ENCODE assay signal across 8 cellular contexts in the genomic region with DNA sequence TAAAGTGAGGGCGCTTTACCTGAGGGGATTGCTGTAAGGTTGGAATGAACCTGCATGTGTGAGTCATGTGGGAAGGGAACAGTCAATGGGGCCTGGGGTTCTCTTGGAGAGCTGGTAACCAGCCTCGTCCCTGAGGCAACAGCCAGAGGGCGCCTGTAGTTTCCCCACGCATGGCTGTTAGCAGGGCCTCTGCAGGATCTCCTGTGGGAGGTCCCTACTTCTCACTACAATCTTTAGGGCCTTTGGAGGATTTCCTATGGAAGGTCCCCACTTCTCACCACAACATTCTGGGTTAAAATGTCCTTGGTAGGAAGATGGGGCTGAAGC. TPM values are rescaled to one million over a fixed set of nuclear protein-coding genes. Genes with fewer than 3 reads are reported as not detected.
DNase-seq lines count a peak whose midpoint lies in the region; ATAC-seq and TF ChIP-seq lines count a peak whose summit lies in the region.
"Not testable (repeated sequence)": the region's sequence is repeated elsewhere in the genome, so short reads cannot be mapped to it uniquely, and the experiment has no call there.

No MANE protein-coding gene starts in this region.

- TF ChIP-seq CTCF in RWPE2 (IDR thresholded peaks at IDR 0.05; ENCODE audit: poor library complexity, severe bottlenecking), result not testable (repeated sequence)

- H2AK5ac ChIP-seq in mesenchymal stem cell (ENCODE audit: low read length, severe bottlenecking), result not testable (repeated sequence)

- not testable (repeated sequence) for H3K9ac ChIP-seq in mesenchymal stem cell (ENCODE audit: low read length)

- not testable (repeated sequence) for H3K14ac ChIP-seq in mesenchymal stem cell (ENCODE audit: low read length in 2 of 2)

- not testable (repeated sequence) for H3K23ac ChIP-seq in mesenchymal stem cell (ENCODE audit: low read length in 2 of 2)

- H3K4me1 ChIP-seq in RWPE2 (ENCODE audit: insufficient read depth, poor library complexity, severe bottlenecking); mesenchymal stem cell (ENCODE audit: control insufficient read depth, insufficient read depth, low read depth, low read length): not testable (repeated sequence)

- H3K18ac ChIP-seq in mesenchymal stem cell (ENCODE audit: low read depth in 1 of 2, low read length in 2 of 2), result not testable (repeated sequence)

- not testable (repeated sequence) for H3K9me3 Mint-ChIP-seq in activated naive CD8-positive, alpha-beta T cell treated with anti-CD3 and anti-CD28 coated beads, Interleukin-2, amount 10 ng/mL, durations not matched to agents 7 days and 5 days

- not testable (repeated sequence) for H3K27ac ChIP-seq in RWPE2 (ENCODE audit: poor library complexity, severe bottlenecking); mesenchymal stem cell (ENCODE audit: low read length, poor library complexity, severe bottlenecking)

- not testable (repeated sequence) for H2BK15ac ChIP-seq in mesenchymal stem cell (ENCODE audit: low read depth, poor library complexity, severe bottlenecking)

- peak overlapping the region; percentile 63 for H3K4me3 Mint-ChIP-seq in activated naive CD8-positive, alpha-beta T cell treated with anti-CD3 and anti-CD28 coated beads, Interleukin-2, amount 10 ng/mL, durations not matched to agents 7 days and 5 days

- peak; percentile 26 for DNase-seq in CD1c-positive myeloid dendritic cell (ENCODE audit: extremely low spot score)
- not testable (repeated sequence) for DNase-seq in RWPE2 (ENCODE audit: low spot score); activated naive CD8-positive, alpha-beta T cell treated with anti-CD3 and anti-CD28 coated beads, Interleukin-2, amount 10 ng/mL, durations not matched to agents 7 days and 5 days
- peak; percentile 3 for DNase-seq in fibroblast of peridontal ligament (ENCODE audit: extremely low read depth)
- DNase-seq in mesenchymal stem cell, result peak; percentile 54
- peak; percentile 23 for DNase-seq in stimulated activated CD4-positive, alpha-beta T cell treated with anti-CD3 and anti-CD28 coated beads, Interleukin-4, amount 100 ng/mL, for 24 hours

- H2BK5ac ChIP-seq in mesenchymal stem cell (ENCODE audit: low read depth, low read length, poor library complexity, severe bottlenecking), result not testable (repeated sequence)

- H2BK120ac ChIP-seq in mesenchymal stem cell (ENCODE audit: low read depth, low read length), result not testable (repeated sequence)

- H3K4me2 ChIP-seq in mesenchymal stem cell (ENCODE audit: low read length, poor library complexity, severe bottlenecking), result not testable (repeated sequence)

- not testable (repeated sequence) for H3K4me1 Mint-ChIP-seq in activated naive CD8-positive, alpha-beta T cell treated with anti-CD3 and anti-CD28 coated beads, Interleukin-2, amount 10 ng/mL, durations not matched to agents 7 days and 5 days

- not testable (repeated sequence) for H4K8ac ChIP-seq in mesenchymal stem cell (ENCODE audit: low read length)

- peak overlapping the region; percentile 38 for H3K27ac Mint-ChIP-seq in activated naive CD8-positive, alpha-beta T cell treated with anti-CD3 and anti-CD28 coated beads, Interleukin-2, amount 10 ng/mL, durations not matched to agents 7 days and 5 days

- H3K4ac ChIP-seq in mesenchymal stem cell (ENCODE audit: low read depth in 1 of 2, low read length in 2 of 2), result not testable (repeated sequence)

- peaks cover 14% of the 10 kb centered on the region for H3K27me3 Mint-ChIP-seq in activated naive CD8-positive, alpha-beta T cell treated with anti-CD3 and anti-CD28 coated beads, Interleukin-2, amount 10 ng/mL, durations not matched to agents 7 days and 5 days

- peak; percentile 27 for ATAC-seq in GM21360 (IDR thresholded peaks at IDR 0.05; ENCODE audit: unreplicated experiment)
- ATAC-seq in HG03378 (IDR thresholded peaks at IDR 0.05; ENCODE audit: unreplicated experiment), result peak; percentile 12
- ATAC-seq in RWPE2 (ENCODE audit: low read depth), result peak; percentile 37
- peak; percentile 11 for ATAC-seq in activated naive CD8-positive, alpha-beta T cell treated with anti-CD3 and anti-CD28 coated beads, Interleukin-2, amount 10 ng/mL, durations not matched to agents 7 days and 5 days (ENCODE audit: low read depth)

- not testable (repeated sequence) for H3K36me3 ChIP-seq in RWPE2 (ENCODE audit: low read depth); mesenchymal stem cell (ENCODE audit: control insufficient read depth in 1 of 2, insufficient read depth in 2 of 2, low read depth in 1 of 2, low read length in 2 of 2)

- H3K36me3 Mint-ChIP-seq in activated naive CD8-positive, alpha-beta T cell treated with anti-CD3 and anti-CD28 coated beads, Interleukin-2, amount 10 ng/mL, durations not matched to agents 7 days and 5 days, result not testable (repeated sequence)

- H3K9me3 ChIP-seq in RWPE2 (ENCODE audit: severe bottlenecking); mesenchymal stem cell (ENCODE audit: control insufficient read depth, low read length): not testable (repeated sequence)

- H3K4me3 ChIP-seq in RWPE2 (ENCODE audit: severe bottlenecking); mesenchymal stem cell (ENCODE audit: insufficient read depth in 1 of 2, low read depth in 1 of 2, low read length in 2 of 2): not testable (repeated sequence)

- not testable (repeated sequence) for H2BK12ac ChIP-seq in mesenchymal stem cell (ENCODE audit: low read length in 2 of 2)

- H3K27me3 ChIP-seq in RWPE2 (ENCODE audit: insufficient read depth, poor library complexity, severe bottlenecking), result not testable (repeated sequence)
- H3K27me3 ChIP-seq in mesenchymal stem cell (ENCODE audit: control insufficient read depth in 1 of 2, insufficient read depth in 1 of 2, low read length in 2 of 2), result peaks cover 14 to 24% of the 10 kb centered on the region in 2 experiments

- H4K91ac ChIP-seq in mesenchymal stem cell (ENCODE audit: low read length), result not testable (repeated sequence)

- WGBS in mesenchymal stem cell, result no CpG with 5 or more reads among the region's 4 CpGs

- not testable (repeated sequence) for H2AFZ ChIP-seq in mesenchymal stem cell (ENCODE audit: low read depth, low read length)

- POLR2A ChIA-PET in activated naive CD8-positive, alpha-beta T cell treated with anti-CD3 and anti-CD28 coated beads, Interleukin-2, amount 10 ng/mL, durations not matched to agents 7 days and 5 days (lab: Charles Lee), result not testable (repeated sequence)

- not testable (repeated sequence) for H3K79me1 ChIP-seq in mesenchymal stem cell (replicated peaks; ENCODE audit: low read length, poor library complexity, severe bottlenecking)

RNA-seq across cellular contexts. Expression of a gene that starts 19.5 kb away (rescaled TPM):
- total RNA-seq in activated naive CD8-positive, alpha-beta T cell treated with anti-CD3 and anti-CD28 coated beads, Interleukin-2, amount 10 ng/mL, durations not matched to agents 7 days and 5 days, result 10 to 100 TPM; 87.0 to 89.7 TPM
- polyA plus RNA-seq in mesenchymal stem cell (2013, experiment 1 of 2), result 3.0 TPM
- polyA plus RNA-seq in mesenchymal stem cell (2013, experiment 2 of 2), result 2.8 TPM

RNA-seq across cellular contexts. Expression of a gene that starts 23.6 kb away (rescaled TPM):
- total RNA-seq in activated naive CD8-positive, alpha-beta T cell treated with anti-CD3 and anti-CD28 coated beads, Interleukin-2, amount 10 ng/mL, durations not matched to agents 7 days and 5 days, result 10 to 100 TPM; 14.0 to 15.0 TPM
- polyA plus RNA-seq in mesenchymal stem cell (2013, experiment 1 of 2), result not detected
- not detected for polyA plus RNA-seq in mesenchymal stem cell (2013, experiment 2 of 2)
